ENCODE assay signal across 19 cellular contexts in the genomic region with DNA sequence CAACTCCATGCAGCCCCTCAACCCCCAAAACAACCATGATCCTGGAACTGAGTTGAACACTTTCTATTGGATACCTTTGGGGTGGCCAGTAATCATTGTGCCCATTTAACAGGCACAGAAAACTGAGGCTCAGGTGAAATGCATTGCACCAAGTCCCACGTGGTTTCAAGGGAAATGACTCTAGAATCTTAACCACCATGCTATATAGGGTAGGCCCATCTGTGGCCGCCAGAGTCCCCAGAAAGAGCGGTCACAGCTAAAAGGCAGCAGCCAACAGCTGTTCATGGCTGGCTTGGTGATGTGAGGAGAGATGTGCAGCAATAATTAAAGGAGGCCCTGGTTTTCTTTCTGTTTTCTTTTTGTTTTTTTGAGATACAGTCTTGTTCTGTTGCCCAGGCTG. TPM values are rescaled to one million over a fixed set of nuclear protein-coding genes. Genes with fewer than 3 reads are reported as not detected.
DNase-seq lines count a peak whose midpoint lies in the region; ATAC-seq and TF ChIP-seq lines count a peak whose summit lies in the region.
"Had no signal": no experiment of that assay in that cellular context is flagged by ENCODE, and none has a peak within 500 bp of the region (broad histone marks: within the 10 kb centered on the region; RNA-seq: fewer than 3 reads in every experiment).

No MANE protein-coding gene starts in this region.

- H3K36me3 ChIP-seq in breast epithelium (no peaks in the 10 kb centered on the region), iPS-20b (ENCODE audit: insufficient read depth, low read depth, low read length) (no peaks in the 10 kb centered on the region), transverse colon (no peaks in the 10 kb centered on the region), SK-N-SH (replicated peaks in 1 of 2; ENCODE audit: control insufficient read depth in 1 of 2, insufficient read depth in 2 of 2, low read length in 1 of 2) (no peaks in the 10 kb centered on the region)
- H3K36me3 ChIP-seq: tibial nerve had no signal

- TF ChIP-seq CTCF in breast epithelium (IDR thresholded peaks at IDR 0.05) (no peak), MCF 10A (IDR thresholded peaks at IDR 0.05; ENCODE audit: unreplicated experiment) (no peak), transverse colon (IDR thresholded peaks at IDR 0.05) (no peak), SK-N-SH (IDR thresholded peaks at IDR 0.05) (no peak)

- no peaks in the 10 kb centered on the region for H3K9me3 ChIP-seq in breast epithelium
- H3K9me3 ChIP-seq in iPS-20b (ENCODE audit: insufficient read depth, low read depth, low read length): no peaks in the 10 kb centered on the region
- no peaks in the 10 kb centered on the region for H3K9me3 ChIP-seq in transverse colon
- no peaks in the 10 kb centered on the region for H3K9me3 ChIP-seq in SK-N-SH
- H3K9me3 ChIP-seq: body of pancreas, tibial nerve had no signal

- H3F3A ChIP-seq in SK-N-SH (replicated peaks; ENCODE audit: insufficient read depth): no peaks in the 10 kb centered on the region

- H3K9me2 ChIP-seq in SK-N-SH: no peaks in the 10 kb centered on the region

- H3K9ac ChIP-seq in iPS-20b (ENCODE audit: low read depth, low read length): peak overlapping the region; percentile 88; the same call in 1 of the 2 replicates
- H3K9ac ChIP-seq in SK-N-SH: no peak overlapping the region

- TF ChIP-seq RAD21 in SK-N-SH (IDR thresholded peaks at IDR 0.05; ENCODE audit: low read length): no peak

- peaks cover 0 to 12% of the 10 kb centered on the region in 2 donors for H3K27me3 ChIP-seq in breast epithelium
- H3K27me3 ChIP-seq in iPS-20b (ENCODE audit: insufficient read depth, low read length): no peaks in the 10 kb centered on the region
- H3K27me3 ChIP-seq in transverse colon: peaks cover 24% of the 10 kb centered on the region
- H3K27me3 ChIP-seq in SK-N-SH (ENCODE audit: insufficient read depth): no peaks in the 10 kb centered on the region

- no peak overlapping the region for H3K4me2 ChIP-seq in SK-N-SH

- no peaks in the 10 kb centered on the region for H4K20me1 ChIP-seq in SK-N-SH (ENCODE audit: insufficient read depth)

- H3K27ac Mint-ChIP-seq in MCF 10A (ENCODE audit: low read depth, unreplicated experiment): no peak overlapping the region
- H3K27ac Mint-ChIP-seq: activated CD8-positive, alpha-beta T cell treated with anti-CD3 and anti-CD28 coated beads, Interleukin-2, amount 10 ng/mL, durations not matched to agents 7 days and 5 days; activated naive CD8-positive, alpha-beta T cell; activated T-cell treated with anti-CD3 and anti-CD28 coated beads, Interleukin-2, amount 50 U/mL, for 72 hours had no signal

- no TSS peak for BruUV-seq in MCF 10A (replicated peaks; lab: Mats Ljungman, UMichigan)

- no peaks in the 10 kb centered on the region for H3K36me3 Mint-ChIP-seq in MCF 10A (ENCODE audit: insufficient read depth, unreplicated experiment)
- H3K36me3 Mint-ChIP-seq: activated naive CD8-positive, alpha-beta T cell had no signal

- POLR2A ChIA-PET in MCF 10A (lab: Yijun Ruan, JAX) (no interaction called here), SK-N-SH (lab: Yijun Ruan, JAX) (no interaction called here)

- peaks cover 11% of the 10 kb centered on the region for H3K27me3 Mint-ChIP-seq in MCF 10A (ENCODE audit: insufficient read depth, unreplicated experiment)

- no peak overlapping the region for H3K4me3 Mint-ChIP-seq in MCF 10A (ENCODE audit: unreplicated experiment)
- H3K4me3 Mint-ChIP-seq: activated CD8-positive, alpha-beta T cell treated with anti-CD3 and anti-CD28 coated beads, Interleukin-2, amount 10 ng/mL, durations not matched to agents 7 days and 5 days; activated naive CD8-positive, alpha-beta T cell; activated T-cell treated with anti-CD3 and anti-CD28 coated beads, Interleukin-2, amount 50 U/mL, for 72 hours; neural crest cell had no signal

- no peak for TF ChIP-seq EP300 in transverse colon (IDR thresholded peaks at IDR 0.05; ENCODE audit: low read depth)
- TF ChIP-seq EP300 in SK-N-SH (IDR thresholded peaks at IDR 0.05; ENCODE audit: borderline replicate concordance in 1 of 2, low read depth in 1 of 2, low read length in 1 of 2): no peak

- H2AFZ ChIP-seq in SK-N-SH (ENCODE audit: low read depth): no peak overlapping the region

- no peak for TF ChIP-seq POLR2A in breast epithelium (IDR thresholded peaks at IDR 0.05)
- TF ChIP-seq POLR2A in transverse colon (IDR thresholded peaks at IDR 0.05): no peak

- H3K79me2 ChIP-seq in SK-N-SH (ENCODE audit: insufficient read depth): no peaks in the 10 kb centered on the region

- ATAC-seq in HG03196 (IDR thresholded peaks at IDR 0.05; ENCODE audit: unreplicated experiment): no peak
- ATAC-seq: activated CD8-positive, alpha-beta T cell treated with anti-CD3 and anti-CD28 coated beads, Interleukin-2, amount 10 ng/mL, durations not matched to agents 7 days and 5 days; activated T-cell treated with anti-CD3 and anti-CD28 coated beads, Interleukin-2, amount 50 U/mL, for 72 hours; body of pancreas; left cardiac atrium had no signal

- no peak for DNase-seq in breast epithelium (ENCODE audit: low spot score in 2 of 2)
- no peak for DNase-seq in MCF 10A (ENCODE audit: unreplicated experiment)
- no peak for DNase-seq in transverse colon
- DNase-seq in SK-N-SH: no peak
- DNase-seq: activated CD8-positive, alpha-beta T cell treated with anti-CD3 and anti-CD28 coated beads, Interleukin-2, amount 10 ng/mL, durations not matched to agents 7 days and 5 days; activated T-cell treated with anti-CD3 and anti-CD28 coated beads, Interleukin-2, amount 50 U/mL, for 72 hours; foreskin melanocyte; Kasumi-1; left cardiac atrium; midbrain; NCI-H1105 treated with DMSO at 0.1 percent for 48 hours; NCI-H69 had no signal

- no peaks in the 10 kb centered on the region for H3K9me3 Mint-ChIP-seq in MCF 10A (ENCODE audit: unreplicated experiment)
- H3K9me3 Mint-ChIP-seq: activated T-cell treated with anti-CD3 and anti-CD28 coated beads, Interleukin-2, amount 50 U/mL, for 72 hours; neural crest cell had no signal

- CTCF ChIA-PET in MCF 10A (lab: Yijun Ruan, JAX): interaction anchor here (0.6 to 0.9 kb wide), 2 partner anchors 136 to 257 kb away, joined by 3 read pairs; partner anchors contain the start of gene ZNF491
- CTCF ChIA-PET in SK-N-SH (lab: Yijun Ruan, JAX): interaction anchor here (1.6 to 2.5 kb wide), 2 partner anchors 19 to 45 kb away, joined by 3 to 6 read pairs; no protein-coding TSS in a partner anchor

- in situ Hi-C loops in transverse colon (cut with MboI; ENCODE audit: low pct_ligation_motif_present in 1 of 4, low pct_unique_long_range_greater_than_20kb in 1 of 4, low sequenced_read_pairs in 3 of 4): no loop called here

- H3K4me1 ChIP-seq in breast epithelium (no peaks in the 10 kb centered on the region), iPS-20b (ENCODE audit: insufficient read depth, low read length) (peaks cover 17% of the 10 kb centered on the region), transverse colon (peaks cover 0 to 5% (median 2%) of the 10 kb centered on the region in 4 donors), SK-N-SH (ENCODE audit: control insufficient read depth in 1 of 2, insufficient read depth in 2 of 2, low read depth in 1 of 2, low read length in 1 of 2) (peaks cover 0 to 9% of the 10 kb centered on the region in 2 experiments; a peak in 1 of 4 replicates)

- H3K4me3 ChIP-seq in breast epithelium (peak overlapping the region in 1 of 3 donors; percentile 66), iPS-20b (ENCODE audit: low read length) (no peak overlapping the region), transverse colon (peak overlapping the region in 2 of 4 donors; percentile 40 to 49), SK-N-SH (ENCODE audit: low read depth in 2 of 2, low read length in 1 of 2) (no peak overlapping the region)
- H3K4me3 ChIP-seq: body of pancreas, tibial nerve had no signal

- intact Hi-C loops in breast epithelium (cut with DNase I; ENCODE audit: low total_unique reads): no loop called here
- intact Hi-C loops in MCF 10A (cut with micrococcal nuclease): no loop called here
- intact Hi-C loops in transverse colon (cut with DNase I; ENCODE audit: low total_unique reads): no loop called here

- peaks cover 9% of the 10 kb centered on the region for H3K4me1 Mint-ChIP-seq in MCF 10A (ENCODE audit: insufficient read depth, unreplicated experiment)

- 52% methylated on average over 3 of the region's 3 CpGs; no CpG with 5 or more reads in 1 of the 2 donors for WGBS in transverse colon (ENCODE audit: low coverage in 1 of 2), 2 donors
- 81% methylated on average over 3 of the region's 3 CpGs for WGBS in SK-N-SH (ENCODE audit: low lambda C conversion rate)

- H3K27ac ChIP-seq in breast epithelium (peak overlapping the region; percentile 91 to 92), iPS-20b (ENCODE audit: low read length) (no peak overlapping the region), transverse colon (peak overlapping the region; percentile 86 to 97 (median 89)), SK-N-SH (ENCODE audit: low read depth in 2 of 2, low read length in 1 of 2) (no peak overlapping the region)
- H3K27ac ChIP-seq: body of pancreas had no signal

RNA-seq across cellular contexts. Expression of gene CNN1, which starts 2.6 kb away (rescaled TPM):
- total RNA-seq in breast epithelium (100 to 1,000 TPM in 1 of 3 donors, 10 to 100 TPM in 1, 1 to 10 TPM in 1; 2.2 to 106 (median 74.3) TPM), MCF 10A (2022) (not detected in 2 replicates), transverse colon (1,000 to 10,000 TPM in 1 of 4 donors, 100 to 1,000 TPM in 3; 198 to 1,121 (median 486) TPM)
- 4.6 and 6.6 TPM in 2 replicates for polyA plus RNA-seq in SK-N-SH (2012; rRNA removed)
- polyA plus RNA-seq in SK-N-SH (2012; cell fraction: cytosol; rRNA removed): 5.3 and 5.7 TPM in 2 replicates
- 5.1 and 5.9 TPM in 2 replicates for polyA plus RNA-seq in SK-N-SH (2012; cell fraction: nucleus; rRNA removed)
- total RNA-seq: activated CD8-positive, alpha-beta T cell treated with anti-CD3 and anti-CD28 coated beads, Interleukin-2, amount 10 ng/mL, durations not matched to agents 7 days and 5 days; activated T-cell treated with anti-CD3 and anti-CD28 coated beads, Interleukin-2, amount 50 U/mL, for 72 hours; endothelial cell of umbilical vein had no signal

RNA-seq across cellular contexts. Expression of gene ECSIT, which starts 12.3 kb away (rescaled TPM):
- 10 to 100 TPM; 37.0 to 56.0 (median 53.6) TPM for total RNA-seq in breast epithelium
- 19.2 and 26.8 TPM in 2 replicates for total RNA-seq in MCF 10A (2022)
- total RNA-seq in transverse colon: 10 to 100 TPM; 20.9 to 63.4 (median 39.1) TPM
- polyA plus RNA-seq in SK-N-SH (2012; rRNA removed): 35.6 and 43.8 TPM in 2 replicates
- polyA plus RNA-seq in SK-N-SH (2012; cell fraction: cytosol; rRNA removed): 20.7 and 27.9 TPM in 2 replicates
- polyA plus RNA-seq in SK-N-SH (2012; cell fraction: nucleus; rRNA removed): 72.2 and 94.5 TPM in 2 replicates

RNA-seq across cellular contexts. Expression of gene ELOF1, which starts 17.8 kb away (rescaled TPM):
- total RNA-seq in breast epithelium (10 to 100 TPM; 31.7 to 38.0 (median 37.3) TPM), MCF 10A (2022) (72.1 and 78.7 TPM in 2 replicates), transverse colon (10 to 100 TPM; 14.7 to 45.7 (median 37.2) TPM)
- 139 and 157 TPM in 2 replicates for polyA plus RNA-seq in SK-N-SH (2012; rRNA removed)
- polyA plus RNA-seq in SK-N-SH (2012; cell fraction: cytosol; rRNA removed): 66.9 and 93.0 TPM in 2 replicates
- 43.6 and 56.5 TPM in 2 replicates for polyA plus RNA-seq in SK-N-SH (2012; cell fraction: nucleus; rRNA removed)

RNA-seq across cellular contexts. Expression of gene ZNF653, which starts 35.6 kb away (rescaled TPM):
- 10 to 100 TPM in 2 of 3 donors, 1 to 10 TPM in 1; 3.4 to 14.0 (median 10.8) TPM for total RNA-seq in breast epithelium
- total RNA-seq in MCF 10A (2022): 7.7 and 8.7 TPM in 2 replicates
- total RNA-seq in transverse colon: 10 to 100 TPM; 10.6 to 44.9 (median 17.4) TPM
- polyA plus RNA-seq in SK-N-SH (2012; rRNA removed): 14.5 and 14.7 TPM in 2 replicates
- polyA plus RNA-seq in SK-N-SH (2012; cell fraction: cytosol; rRNA removed): 7.2 and 10.5 TPM in 2 replicates
- polyA plus RNA-seq in SK-N-SH (2012; cell fraction: nucleus; rRNA removed): 41.9 and 44.2 TPM in 2 replicates

RNA-seq across cellular contexts. Expression of gene ACP5, which starts 36.2 kb away (rescaled TPM):
- total RNA-seq in breast epithelium: 100 to 1,000 TPM in 1 of 3 donors, 10 to 100 TPM in 2; 33.4 to 101 (median 92.8) TPM
- not detected in 2 replicates for total RNA-seq in MCF 10A (2022)
- total RNA-seq in transverse colon: 10 to 100 TPM; 10.5 to 60.2 (median 22.4) TPM
- polyA plus RNA-seq in SK-N-SH (2012; rRNA removed): 0.87 and 1.6 TPM in 2 replicates
- 0.64 and 0.72 TPM in 2 replicates for polyA plus RNA-seq in SK-N-SH (2012; cell fraction: cytosol; rRNA removed)
- polyA plus RNA-seq in SK-N-SH (2012; cell fraction: nucleus; rRNA removed): 0.88 and 1.6 TPM in 2 replicates
- total RNA-seq: endothelial cell of umbilical vein had no signal

Comparison
In these comparisons a context has a peak if more than half of its experiments do, and no peak if none do; other contexts are left out.
1. H3K27ac ChIP-seq: peak in breast epithelium (2 of 2) and transverse colon (4 of 4); none in iPS-20b (single experiment) and SK-N-SH (0 of 2).